In genomic region chrX:49043987-49044281, GRCh38 we compare ENCODE assay signal across 1 cellular context.
A peak's percentile ranks its signal among the peaks of the same experiment; 100 is the strongest.
TF ChIP-seq lines count a peak whose summit lies in the region.

No MANE protein-coding gene starts in this region.

TF ChIP-seq in K562, 482 proteins besides CTCF, POLR2A, EP300 and RAD21 (continues in another document):
- TF ChIP-seq ZNF274 (IDR thresholded peaks at IDR 0.05; ENCODE audit: borderline replicate concordance, low read depth, low read length) (no peak), NR2C1 (IDR thresholded peaks at IDR 0.05) (no peak), NR2C1 (tag; IDR thresholded peaks at IDR 0.05) (no peak), FOXP4 (CRISPR knock-in tag; IDR thresholded peaks at IDR 0.05; ENCODE audit: borderline replicate concordance) (no peak), BRCA1 (IDR thresholded peaks at IDR 0.05) (no peak), BRCA1 (CRISPR knock-in tag; IDR thresholded peaks at IDR 0.05) (no peak), BMI1 (IDR thresholded peaks at IDR 0.05; ENCODE audit: low read length) (no peak), SIN3A (IDR thresholded peaks at IDR 0.05; ENCODE audit: borderline replicate concordance in 2 of 2, control insufficient read depth in 1 of 2, low read depth in 2 of 2, low read length in 2 of 2) (no peak), ZNF24 (IDR thresholded peaks at IDR 0.05) (peak; percentile 18; the same call in 1 of the 2 replicates), L3MBTL2 (IDR thresholded peaks at IDR 0.05) (peak; percentile 33; the same call in 1 of the 2 replicates), ZNF407 (IDR thresholded peaks at IDR 0.05; ENCODE audit: low read depth) (no peak), POU5F1 (IDR thresholded peaks at IDR 0.05; ENCODE audit: borderline replicate concordance, low read depth, low read length, partially characterized antibody) (no peak), EZH2 (IDR thresholded peaks at IDR 0.05; ENCODE audit: borderline replicate concordance, low read depth, low read length) (no peak), RBM17 (IDR thresholded peaks at IDR 0.05; ENCODE audit: borderline replicate concordance, low read depth, low read length) (no peak), NCOA4 (IDR thresholded peaks at IDR 0.05; ENCODE audit: partially characterized antibody) (no peak), SAFB (IDR thresholded peaks at IDR 0.05; ENCODE audit: borderline replicate concordance, low read depth, low read length) (no peak), ATF7 (IDR thresholded peaks at IDR 0.05) (no peak), POLR3A (IDR thresholded peaks at IDR 0.05; ENCODE audit: borderline replicate concordance, extremely low read depth, insufficient read depth, insufficient read length) (no peak), AFF4 (CRISPR knock-in tag; IDR thresholded peaks at IDR 0.05) (no peak), SOX6 (IDR thresholded peaks at IDR 0.05) (peak; percentile 6; the same call in 1 of the 2 replicates), FOSL1 (tag; conservative IDR thresholded peaks at IDR 0.05) (no peak), ARID1B (IDR thresholded peaks at IDR 0.05) (no peak), ZBTB43 (CRISPR knock-in tag; IDR thresholded peaks at IDR 0.05) (no peak), CHAMP1 (IDR thresholded peaks at IDR 0.05) (no peak), POLR2B (IDR thresholded peaks at IDR 0.05; ENCODE audit: low read depth, partially characterized antibody) (no peak), KAT8 (IDR thresholded peaks at IDR 0.05; ENCODE audit: low read depth) (no peak), SMARCC2 (IDR thresholded peaks at IDR 0.05; ENCODE audit: low read depth) (no peak), ARNT (IDR thresholded peaks at IDR 0.05) (no peak), SMAD2 (IDR thresholded peaks at IDR 0.05; ENCODE audit: low read depth, low read length) (no peak)
- TF ChIP-seq, protein P1, sequence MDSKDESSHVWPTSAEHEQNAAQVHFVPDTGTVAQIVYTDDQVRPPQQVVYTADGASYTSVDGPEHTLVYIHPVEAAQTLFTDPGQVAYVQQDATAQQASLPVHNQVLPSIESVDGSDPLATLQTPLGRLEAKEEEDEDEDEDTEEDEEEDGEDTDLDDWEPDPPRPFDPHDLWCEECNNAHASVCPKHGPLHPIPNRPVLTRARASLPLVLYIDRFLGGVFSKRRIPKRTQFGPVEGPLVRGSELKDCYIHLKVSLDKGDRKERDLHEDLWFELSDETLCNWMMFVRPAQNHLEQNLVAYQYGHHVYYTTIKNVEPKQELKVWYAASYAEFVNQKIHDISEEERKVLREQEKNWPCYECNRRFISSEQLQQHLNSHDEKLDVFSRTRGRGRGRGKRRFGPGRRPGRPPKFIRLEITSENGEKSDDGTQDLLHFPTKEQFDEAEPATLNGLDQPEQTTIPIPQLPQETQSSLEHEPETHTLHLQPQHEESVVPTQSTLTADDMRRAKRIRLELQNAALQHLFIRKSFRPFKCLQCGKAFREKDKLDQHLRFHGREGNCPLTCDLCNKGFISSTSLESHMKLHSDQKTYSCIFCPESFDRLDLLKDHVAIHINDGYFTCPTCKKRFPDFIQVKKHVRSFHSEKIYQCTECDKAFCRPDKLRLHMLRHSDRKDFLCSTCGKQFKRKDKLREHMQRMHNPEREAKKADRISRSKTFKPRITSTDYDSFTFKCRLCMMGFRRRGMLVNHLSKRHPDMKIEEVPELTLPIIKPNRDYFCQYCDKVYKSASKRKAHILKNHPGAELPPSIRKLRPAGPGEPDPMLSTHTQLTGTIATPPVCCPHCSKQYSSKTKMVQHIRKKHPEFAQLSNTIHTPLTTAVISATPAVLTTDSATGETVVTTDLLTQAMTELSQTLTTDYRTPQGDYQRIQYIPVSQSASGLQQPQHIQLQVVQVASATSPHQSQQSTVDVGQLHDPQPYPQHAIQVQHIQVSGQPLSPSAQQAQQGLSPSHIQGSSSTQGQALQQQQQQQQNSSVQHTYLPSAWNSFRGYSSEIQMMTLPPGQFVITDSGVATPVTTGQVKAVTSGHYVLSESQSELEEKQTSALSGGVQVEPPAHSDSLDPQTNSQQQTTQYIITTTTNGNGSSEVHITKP (IDR thresholded peaks at IDR 0.05; ENCODE audit: partially characterized antibody): peak; percentile 89
- TF ChIP-seq, protein P2, sequence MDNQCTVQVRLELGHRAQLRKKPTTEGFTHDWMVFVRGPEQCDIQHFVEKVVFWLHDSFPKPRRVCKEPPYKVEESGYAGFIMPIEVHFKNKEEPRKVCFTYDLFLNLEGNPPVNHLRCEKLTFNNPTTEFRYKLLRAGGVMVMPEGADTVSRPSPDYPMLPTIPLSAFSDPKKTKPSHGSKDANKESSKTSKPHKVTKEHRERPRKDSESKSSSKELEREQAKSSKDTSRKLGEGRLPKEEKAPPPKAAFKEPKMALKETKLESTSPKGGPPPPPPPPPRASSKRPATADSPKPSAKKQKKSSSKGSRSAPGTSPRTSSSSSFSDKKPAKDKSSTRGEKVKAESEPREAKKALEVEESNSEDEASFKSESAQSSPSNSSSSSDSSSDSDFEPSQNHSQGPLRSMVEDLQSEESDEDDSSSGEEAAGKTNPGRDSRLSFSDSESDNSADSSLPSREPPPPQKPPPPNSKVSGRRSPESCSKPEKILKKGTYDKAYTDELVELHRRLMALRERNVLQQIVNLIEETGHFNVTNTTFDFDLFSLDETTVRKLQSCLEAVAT (IDR thresholded peaks at IDR 0.05): 0 out of 4 replicates have a peak, but pooled peaks of 1 of the 2 experiments have one; percentile 42
- TF ChIP-seq, protein P3, sequence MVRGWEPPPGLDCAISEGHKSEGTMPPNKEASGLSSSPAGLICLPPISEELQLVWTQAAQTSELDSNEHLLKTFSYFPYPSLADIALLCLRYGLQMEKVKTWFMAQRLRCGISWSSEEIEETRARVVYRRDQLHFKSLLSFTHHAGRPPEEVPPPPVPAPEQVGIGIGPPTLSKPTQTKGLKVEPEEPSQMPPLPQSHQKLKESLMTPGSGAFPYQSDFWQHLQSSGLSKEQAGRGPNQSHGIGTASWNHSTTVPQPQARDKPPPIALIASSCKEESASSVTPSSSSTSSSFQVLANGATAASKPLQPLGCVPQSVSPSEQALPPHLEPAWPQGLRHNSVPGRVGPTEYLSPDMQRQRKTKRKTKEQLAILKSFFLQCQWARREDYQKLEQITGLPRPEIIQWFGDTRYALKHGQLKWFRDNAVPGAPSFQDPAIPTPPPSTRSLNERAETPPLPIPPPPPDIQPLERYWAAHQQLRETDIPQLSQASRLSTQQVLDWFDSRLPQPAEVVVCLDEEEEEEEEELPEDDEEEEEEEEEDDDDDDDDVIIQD (CRISPR knock-in tag; IDR thresholded peaks at IDR 0.05): no peak
